ENCODE assay signal across 8 cellular contexts in the genomic region with DNA sequence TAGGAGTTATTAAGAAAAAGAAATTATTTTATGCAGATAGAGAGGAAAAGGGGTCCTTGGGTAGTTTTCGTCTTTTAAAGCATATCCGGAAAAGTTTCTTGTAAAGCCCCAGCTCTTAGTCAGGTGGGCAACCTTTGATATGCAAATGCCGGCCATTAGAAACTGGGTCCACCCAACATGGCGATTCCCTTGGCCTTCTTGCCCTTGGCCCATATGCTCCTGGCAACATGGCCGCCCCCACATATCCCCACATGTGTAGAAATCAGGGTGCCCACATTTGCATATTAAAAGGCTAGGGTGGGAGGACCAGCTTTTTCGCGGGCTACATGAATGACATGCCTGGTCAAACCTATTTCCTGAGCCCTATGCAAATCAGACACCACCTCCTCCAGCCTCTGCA.
"Had no signal": no experiment of that assay in that cellular context is flagged by ENCODE, and none has a peak within 500 bp of the region (broad histone marks: within the 10 kb centered on the region; RNA-seq: fewer than 3 reads in every experiment).

No MANE protein-coding gene starts in this region.

- H3K9me3 ChIP-seq: HAP-1 had no signal

- H3K27ac ChIP-seq: HL-60 had no signal

- H3K4me2 ChIP-seq: GM23338 had no signal

- FAIRE-seq: K562 had no signal

- DNase-seq: H7, HFFc6, IMR-90 had no signal

- H3K9me3 Mint-ChIP-seq: HFFc6 had no signal

- H3K4me3 ChIP-seq: GM23338, HAP-1, K562 had no signal

- H3K4me3 Mint-ChIP-seq: GM23338, HFFc6 had no signal

- H2AFZ ChIP-seq: GM23338 had no signal

- ATAC-seq: GM23338, HCT116, K562 had no signal

- H3K27ac Mint-ChIP-seq: GM23338, HFFc6 had no signal

- H3K36me3 ChIP-seq: HAP-1 had no signal

- H3K4me1 ChIP-seq: HAP-1 had no signal
